ENCODE assay signal across 27 cellular contexts in genomic region chr15:27784107-27784506, GRCh38.
"Had no signal": no experiment of that assay in that cellular context is flagged by ENCODE, and none has a peak within 500 bp of the region (broad histone marks: within the 10 kb centered on the region; RNA-seq: fewer than 3 reads in every experiment).

No MANE protein-coding gene starts in this region.

- H3K36me3 Mint-ChIP-seq: activated naive CD8-positive, alpha-beta T cell treated with anti-CD3 and anti-CD28 coated beads for 36 hours; naive thymus-derived CD8-positive, alpha-beta T cell had no signal

- H3K9ac ChIP-seq: parathyroid adenoma had no signal

- DNase-seq: activated CD4-positive, alpha-beta T cell treated with anti-CD3 and anti-CD28 coated beads for 48 hours; activated CD4-positive, alpha-beta T cell treated with anti-CD3 and anti-CD28 coated beads, Interleukin-2, amount 50 U/mL, for 48 hours; activated CD8-positive, alpha-beta memory T cell treated with anti-CD3 and anti-CD28 coated beads for 24 hours; activated effector memory CD4-positive, alpha-beta T cell treated with anti-CD3 and anti-CD28 coated beads, Interleukin-2, amount 50 U/mL, for 16 hours; activated naive CD4-positive, alpha-beta T cell treated with anti-CD3 and anti-CD28 coated beads for 36 hours; activated naive CD8-positive, alpha-beta T cell treated with anti-CD3 and anti-CD28 coated beads for 36 hours; adrenal gland; aorta; caudate nucleus; kidney glomerular epithelial cell; left lung; lower lobe of right lung; mesenchymal stem cell; naive thymus-derived CD8-positive, alpha-beta T cell; occipital lobe; psoas muscle; spleen; stimulated activated naive CD4-positive, alpha-beta T cell; T-helper 1 cell had no signal

- H3K27ac Mint-ChIP-seq: activated naive CD4-positive, alpha-beta T cell treated with anti-CD3 and anti-CD28 coated beads for 36 hours; activated naive CD8-positive, alpha-beta T cell treated with anti-CD3 and anti-CD28 coated beads for 36 hours; activated T-helper 1 cell treated with anti-CD3 and anti-CD28 coated beads, Interleukin-12 subunit alpha, Interleukin-12 subunit beta, Interleukin-2, Interleukin-4 antibody, amounts not matched to agents 30 ng/mL and 10 ng/mL and 1 ng/mL, durations not matched to agents 14 hours and 24 hours and 36 hours; dendritic cell treated with granulocyte-macrophage colony-stimulating factor and Interleukin-4, amounts not matched to agents 40 ng/mL and 50 ng/mL, for 4 days; naive thymus-derived CD8-positive, alpha-beta T cell; T-helper 2 cell treated with Interferon-gamma antibody and Interleukin-4, amounts not matched to agents 5 μg/mL and 100 μg/mL, for 36 hours had no signal

- H3K27me3 Mint-ChIP-seq: activated naive CD8-positive, alpha-beta T cell treated with anti-CD3 and anti-CD28 coated beads for 36 hours; dendritic cell treated with granulocyte-macrophage colony-stimulating factor and Interleukin-4, amounts not matched to agents 40 ng/mL and 50 ng/mL, for 4 days had no signal

- FAIRE-seq: frontal cortex had no signal

- H3K27ac ChIP-seq: adrenal gland, epithelial cell of prostate, left lung, lower lobe of right lung, parathyroid adenoma, psoas muscle, spleen, tibial nerve had no signal

- H3K4me3 Mint-ChIP-seq: activated naive CD4-positive, alpha-beta T cell treated with anti-CD3 and anti-CD28 coated beads for 36 hours; activated naive CD8-positive, alpha-beta T cell treated with anti-CD3 and anti-CD28 coated beads for 36 hours; activated T-helper 1 cell treated with anti-CD3 and anti-CD28 coated beads, Interleukin-12 subunit alpha, Interleukin-12 subunit beta, Interleukin-2, Interleukin-4 antibody, amounts not matched to agents 30 ng/mL and 10 ng/mL and 1 ng/mL, durations not matched to agents 14 hours and 24 hours and 36 hours; dendritic cell treated with granulocyte-macrophage colony-stimulating factor and Interleukin-4, amounts not matched to agents 40 ng/mL and 50 ng/mL, for 4 days; naive thymus-derived CD8-positive, alpha-beta T cell; neural crest cell; T-helper 2 cell treated with Interferon-gamma antibody and Interleukin-4, amounts not matched to agents 5 μg/mL and 100 μg/mL, for 36 hours had no signal

- H3K9me3 ChIP-seq: adrenal gland, left lung, psoas muscle, tibial nerve had no signal

- H3K36me3 ChIP-seq: adrenal gland, left lung, lower lobe of right lung, spleen, tibial nerve had no signal

- H3K9me3 Mint-ChIP-seq: activated naive CD4-positive, alpha-beta T cell treated with anti-CD3 and anti-CD28 coated beads for 36 hours; activated T-helper 1 cell treated with anti-CD3 and anti-CD28 coated beads, Interleukin-12 subunit alpha, Interleukin-12 subunit beta, Interleukin-2, Interleukin-4 antibody, amounts not matched to agents 30 ng/mL and 10 ng/mL and 1 ng/mL, durations not matched to agents 14 hours and 24 hours and 36 hours had no signal

- H3K4me1 Mint-ChIP-seq: activated naive CD8-positive, alpha-beta T cell treated with anti-CD3 and anti-CD28 coated beads for 36 hours; naive thymus-derived CD8-positive, alpha-beta T cell had no signal

- H3K4me1 ChIP-seq: adrenal gland, left lung, lower lobe of right lung, parathyroid adenoma, psoas muscle, spleen had no signal

- H3K79me2 ChIP-seq: parathyroid adenoma had no signal

- H3K27me3 ChIP-seq: adrenal gland, left lung, spleen, tibial nerve had no signal

- H3K4me3 ChIP-seq: adrenal gland, left lung, lower lobe of right lung, psoas muscle, spleen, tibial nerve had no signal

- H2AFZ ChIP-seq: parathyroid adenoma had no signal
